In the genomic region with DNA sequence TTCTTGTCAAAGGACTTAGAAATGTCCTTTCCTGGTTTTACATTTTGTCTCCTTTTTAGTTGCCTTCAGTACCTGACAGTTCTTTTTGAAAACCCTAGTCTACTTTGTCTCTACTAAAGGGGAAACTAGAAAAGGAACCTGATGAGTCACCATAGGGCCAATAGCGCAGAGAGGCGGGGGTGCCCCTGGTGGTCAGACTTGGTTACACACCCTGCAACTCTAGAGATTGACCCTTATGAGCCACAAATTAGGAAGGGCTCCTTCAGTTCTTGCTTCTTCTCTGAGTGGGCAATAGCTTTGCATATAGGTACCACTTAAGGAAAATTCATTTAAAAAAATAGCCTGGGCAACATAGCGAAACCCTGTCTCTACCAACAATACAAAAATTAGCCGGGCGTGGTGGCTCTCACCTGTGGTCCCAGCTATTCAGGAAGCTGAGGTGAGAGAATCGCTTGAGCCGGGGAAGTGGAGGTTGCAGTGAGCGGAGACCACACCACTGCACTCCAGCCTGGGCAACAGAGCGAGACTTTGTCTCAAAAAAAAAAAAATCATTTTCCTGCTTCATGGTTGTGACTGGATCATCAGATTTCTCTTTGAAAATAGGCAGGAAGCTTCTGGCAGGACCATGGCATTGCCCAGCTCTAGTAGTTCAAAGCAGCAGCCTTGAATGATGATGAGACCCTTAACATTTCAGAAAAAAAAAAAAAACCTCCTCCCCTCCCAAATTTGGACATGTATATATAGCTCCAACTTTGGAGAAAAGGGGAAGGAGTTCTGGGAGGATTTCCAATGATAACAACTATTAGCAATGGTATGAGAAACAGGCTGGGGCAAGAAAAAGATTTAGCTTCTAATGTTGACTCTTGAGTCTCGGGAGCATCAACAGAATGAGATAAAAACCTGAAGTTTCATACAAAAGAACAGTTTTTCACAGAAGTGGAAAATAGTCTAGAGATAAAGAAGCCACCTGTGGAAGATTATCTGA, we compare ENCODE assay signal across 8 cellular contexts. TPM values are rescaled to one million over a fixed set of nuclear protein-coding genes. Genes with fewer than 3 reads are reported as not detected.
A peak's percentile ranks its signal among the peaks of the same experiment; 100 is the strongest.
DNase-seq lines count a peak whose midpoint lies in the region; ATAC-seq and TF ChIP-seq lines count a peak whose summit lies in the region.

No MANE protein-coding gene starts in this region.

- no peak for TF ChIP-seq CTCF in HEK293 (tag by site-specific recombination; IDR thresholded peaks at IDR 0.05)
- TF ChIP-seq CTCF in MM.1S (IDR thresholded peaks at IDR 0.05; ENCODE audit: low read length), result peak; percentile 76
- TF ChIP-seq CTCF in WI38 (IDR thresholded peaks at IDR 0.05; ENCODE audit: low read depth, low read length), result peak; percentile 85
- peak; percentile 74 to 92 for TF ChIP-seq CTCF in mammary epithelial cell (conservative IDR thresholded peaks at IDR 0.05 in 1 of 2, IDR thresholded peaks at IDR 0.05 in 1 of 2; ENCODE audit: extremely low read depth in 1 of 2, insufficient read depth in 1 of 2, low read depth in 1 of 2, low read length in 2 of 2)

- ATAC-seq in left colon, result peak; percentile 74

- H4K20me1 ChIP-seq in MM.1S (ENCODE audit: insufficient read depth, low read length), result peaks cover 85% of the 10 kb centered on the region
- no peaks in the 10 kb centered on the region for H4K20me1 ChIP-seq in mammary epithelial cell (ENCODE audit: insufficient read depth, low read length)

- H3K36me3 ChIP-seq in HEK293 (ENCODE audit: control insufficient read depth in 2 of 2, insufficient read depth in 1 of 2, low read length in 2 of 2) (peaks cover 0 to 30% of the 10 kb centered on the region in 2 experiments; a peak in 1 of 3 replicates), MM.1S (replicated peaks; ENCODE audit: insufficient read depth, low read length) (peaks cover 58% of the 10 kb centered on the region), mammary epithelial cell (ENCODE audit: insufficient read depth, low read length) (peaks cover 34% of the 10 kb centered on the region)

- no peaks in the 10 kb centered on the region for H3K9me2 ChIP-seq in MM.1S (replicated peaks; ENCODE audit: insufficient read depth, low read length)

- H3K4me3 ChIP-seq in HEK293 (ENCODE audit: low read depth, low read length) (no peak overlapping the region), MM.1S (ENCODE audit: low read length) (no peak overlapping the region), WI38 (ENCODE audit: low read depth, low read length) (no peak overlapping the region), mammary epithelial cell (replicated peaks in 1 of 3; ENCODE audit: insufficient read depth in 1 of 3, low read depth in 2 of 3, low read length in 3 of 3) (no peak overlapping the region)

- POLR2A ChIA-PET in HEK293 (lab: Yijun Ruan, JAX), result no interaction called here

- H3K79me2 ChIP-seq in MM.1S (ENCODE audit: low read length), result peaks cover 100% of the 10 kb centered on the region
- peaks cover 39% of the 10 kb centered on the region for H3K79me2 ChIP-seq in mammary epithelial cell (ENCODE audit: insufficient read depth, low read length)

- peak; percentile 23 for DNase-seq in NCI-H2029 treated with DMSO at 0.1 percent for 48 hours (lab: John Stamatoyannopoulos, UW)
- DNase-seq in NCI-H2029 (lab: John Stamatoyannopoulos, UW), result no peak
- DNase-seq in MM.1S, result peak; percentile 64
- peak; percentile 50 for DNase-seq in mammary epithelial cell
- DNase-seq in left colon, result peak in 1 of 2 donors; percentile 80
- peak; percentile 71 to 73 for DNase-seq in stimulated activated CD4-positive, alpha-beta T cell treated with anti-CD3 and anti-CD28 coated beads, Interleukin-4, amount 100 ng/mL, for 4 hours

- no peaks in the 10 kb centered on the region for H3K27me3 ChIP-seq in MM.1S (replicated peaks; ENCODE audit: insufficient read depth, low read length)
- no peaks in the 10 kb centered on the region for H3K27me3 ChIP-seq in mammary epithelial cell (ENCODE audit: insufficient read depth, low read length)

- H2AFZ ChIP-seq in MM.1S (ENCODE audit: low read length), result no peak overlapping the region
- H2AFZ ChIP-seq in mammary epithelial cell (ENCODE audit: low read depth, low read length), result no peak overlapping the region

- H3K9me3 ChIP-seq in HEK293 (ENCODE audit: control insufficient read depth, insufficient read depth, low read depth, low read length) (no peaks in the 10 kb centered on the region), MM.1S (replicated peaks; ENCODE audit: insufficient read depth, low read length) (no peaks in the 10 kb centered on the region), mammary epithelial cell (replicated peaks; ENCODE audit: insufficient read depth, low read length) (no peaks in the 10 kb centered on the region)

- intact Hi-C loops in mammary epithelial cell (cut with micrococcal nuclease) (loop anchor here (1.0 to 5.0 kb wide), 3 partner anchors 39 to 130 kb away; no protein-coding TSS in a partner anchor), left colon (cut with DNase I, micrococcal nuclease) (no loop called here)

- H3K4me1 ChIP-seq in HEK293 (ENCODE audit: control insufficient read depth, insufficient read depth, low read length) (no peaks in the 10 kb centered on the region), MM.1S (ENCODE audit: low read length) (peaks cover 68% of the 10 kb centered on the region), mammary epithelial cell (ENCODE audit: insufficient read depth, low read length) (peaks cover 10% of the 10 kb centered on the region)

- no peak overlapping the region for H3K27ac ChIP-seq in HEK293 (ENCODE audit: extremely low read depth, low read depth, low read length)
- H3K27ac ChIP-seq in MM.1S (ENCODE audit: low read length), result peak overlapping the region; percentile 32; the same call in 1 of the 2 replicates
- no peak overlapping the region for H3K27ac ChIP-seq in mammary epithelial cell (ENCODE audit: insufficient read depth, low read depth, low read length)

- CTCF ChIA-PET in HEK293 (lab: Yijun Ruan, JAX) (interaction anchor here (0.5 to 4.2 kb wide), 21 partner anchors 8 to 1291 kb away, joined by 3 to 48 read pairs (median 4); no protein-coding TSS in a partner anchor), mammary epithelial cell (lab: Charles Lee; ENCODE audit: low non-redundant PET) (interaction anchor here (0.6 to 0.8 kb wide), 4 partner anchors 18 to 1387 kb away, joined by 3 to 7 read pairs (median 3); no protein-coding TSS in a partner anchor)

- H3K4me2 ChIP-seq in MM.1S (ENCODE audit: low read depth, low read length), result no peak overlapping the region
- no peak overlapping the region for H3K4me2 ChIP-seq in mammary epithelial cell (ENCODE audit: insufficient read depth, low read depth, low read length)

- WGBS in mammary epithelial cell (ENCODE audit: low coverage, missing lambda C conversion rate), result 80% methylated on average over 10 of the region's 10 CpGs

- dilution Hi-C loops in mammary epithelial cell (cut with HindIII; ENCODE audit: low sequenced_read_pairs), result loop anchor here (5.0 kb wide), 1 partner anchor 94 kb away; no protein-coding TSS in a partner anchor

- in situ Hi-C loops in mammary epithelial cell (cut with MboI; ENCODE audit: low sequenced_read_pairs in 2 of 2), result loop anchor here in 1 of 2 donors (10.0 kb wide), 1 partner anchor 137 kb away; no protein-coding TSS in a partner anchor

- H3K9ac ChIP-seq in MM.1S (ENCODE audit: low read length), result no peak overlapping the region
- H3K9ac ChIP-seq in mammary epithelial cell (ENCODE audit: insufficient read depth, low read length), result no peak overlapping the region

- no TSS peak for BruUV-seq in mammary epithelial cell (replicated peaks; lab: Mats Ljungman, UMichigan)

- peaks cover 98% of the 10 kb centered on the region for H3F3A ChIP-seq in MM.1S (ENCODE audit: insufficient read depth, low read length)

TF ChIP-seq in HEK293, 187 proteins besides CTCF, POLR2A, EP300 and RAD21:
- TF ChIP-seq ZNF2 (tag by site-specific recombination; IDR thresholded peaks at IDR 0.05) (0 out of 2 replicates have a peak, but pooled peaks have one; percentile 24), ZNF416 (tag by site-specific recombination; IDR thresholded peaks at IDR 0.05) (no peak), ZNF561 (tag by site-specific recombination; IDR thresholded peaks at IDR 0.05; ENCODE audit: borderline replicate concordance) (no peak), ZNF610 (tag by site-specific recombination; IDR thresholded peaks at IDR 0.05; ENCODE audit: borderline replicate concordance) (no peak)
TF ChIP-seq in HEK293: peak in this region for 1.

RNA-seq across cellular contexts. Expression of a gene that starts 45.2 kb away (rescaled TPM):
- total RNA-seq in mammary epithelial cell, result 10 to 100 TPM; 14.8 to 19.5 TPM
- 6.3 TPM for polyA plus RNA-seq in mammary epithelial cell
- 16.3 TPM for polyA minus RNA-seq in mammary epithelial cell
- 10 to 100 TPM; 15.1 to 20.0 TPM for total RNA-seq in left colon
